15 cellular contexts compared by ENCODE assay signal in the genomic region with DNA sequence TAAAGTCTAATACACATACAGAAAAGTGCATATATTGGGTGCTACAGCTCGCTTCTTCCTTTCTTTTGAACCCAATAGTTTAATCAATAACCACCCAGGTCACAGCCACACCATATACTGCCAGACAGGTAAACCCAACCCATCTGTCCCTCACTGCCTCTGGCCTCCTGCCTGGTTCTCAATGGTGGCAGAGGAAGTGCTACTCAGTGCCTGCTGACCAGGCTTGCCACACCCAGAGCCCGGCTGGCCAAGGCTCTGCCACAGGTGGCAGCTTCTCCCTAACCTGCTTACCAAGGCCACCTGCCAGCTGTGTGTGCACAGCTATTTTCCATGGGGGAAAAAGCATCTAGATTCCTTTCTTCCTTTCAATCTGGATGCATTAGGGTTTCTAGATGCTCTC. TPM values are rescaled to one million over a fixed set of nuclear protein-coding genes. Genes with fewer than 3 reads are reported as not detected.
DNase-seq lines count a peak whose midpoint lies in the region; ATAC-seq, FAIRE-seq and TF ChIP-seq lines count a peak whose summit lies in the region.
"Had no signal": no experiment of that assay in that cellular context is flagged by ENCODE, and none has a peak within 500 bp of the region (broad histone marks: within the 10 kb centered on the region; RNA-seq: fewer than 3 reads in every experiment).

No MANE protein-coding gene starts in this region.

- H3K27ac ChIP-seq in colonic mucosa = peak overlapping the region; percentile 84
- H3K27ac ChIP-seq in small intestine (ENCODE audit: low read depth in 1 of 2, low read length in 1 of 2) = peak overlapping the region in 1 of 2 donors; percentile 62
- no peak overlapping the region for H3K27ac ChIP-seq in testis

- no peak overlapping the region for H3K27ac Mint-ChIP-seq in Calu3 (ENCODE audit: unreplicated experiment)
- H3K27ac Mint-ChIP-seq: HFFc6 had no signal

- CTCF ChIA-PET in Calu3 (lab: Charles Lee) = interaction anchor here (1.4 kb wide), 1 partner anchor 238 kb away, joined by 8 read pairs; no protein-coding TSS in a partner anchor

- H3K4me3 ChIP-seq in colonic mucosa (peak overlapping the region; percentile 12), lower leg skin (ENCODE audit: low read depth, poor library complexity, severe bottlenecking) (peak overlapping the region; percentile 1), small intestine (ENCODE audit: low read depth in 1 of 2, low read length in 2 of 2) (no peak overlapping the region), testis (peak overlapping the region in 1 of 2 donors; percentile 2)

- intact Hi-C loops in Calu3 (cut with micrococcal nuclease; ENCODE audit: unreplicated experiment) (no loop called here), colonic mucosa (cut with DNase I) (no loop called here), lower leg skin (cut with DNase I; ENCODE audit: low total_unique reads) (loop anchor here (10.0 kb wide), 1 partner anchor 150 kb away; no protein-coding TSS in a partner anchor), testis (cut with DNase I; ENCODE audit: low total_unique reads) (no loop called here)

- no peak for ATAC-seq in HG03175 (IDR thresholded peaks at IDR 0.05; ENCODE audit: unreplicated experiment)

- TF ChIP-seq POLR2A in lower leg skin (IDR thresholded peaks at IDR 0.05) (no peak), testis (IDR thresholded peaks at IDR 0.05) (no peak)

- H3K4me3 Mint-ChIP-seq in Calu3 (ENCODE audit: low read depth, unreplicated experiment) = no peak overlapping the region
- H3K4me3 Mint-ChIP-seq: HFFc6 had no signal

- 46 to 49% methylated on average over 2 of the region's 2 CpGs for WGBS in lower leg skin, 2 donors
- WGBS in small intestine, 3 donors = 9 to 40% (median 27%) methylated on average over 2 of the region's 2 CpGs
- 58 to 60% methylated on average over 2 of the region's 2 CpGs for WGBS in testis, 2 donors

- no peak for TF ChIP-seq CTCF in Calu3 (IDR thresholded peaks at IDR 0.05; ENCODE audit: unreplicated experiment)
- no peak for TF ChIP-seq CTCF in colonic mucosa (IDR thresholded peaks at IDR 0.05)
- no peak for TF ChIP-seq CTCF in lower leg skin (IDR thresholded peaks at IDR 0.05)
- TF ChIP-seq CTCF in testis (IDR thresholded peaks at IDR 0.05) = no peak

- no peak for FAIRE-seq in small intestine (lab: Jason Lieb, UNC)
- FAIRE-seq: G401.6, HTR-8/SVneo had no signal

- H3K36me3 ChIP-seq in colonic mucosa = no peaks in the 10 kb centered on the region
- no peaks in the 10 kb centered on the region for H3K36me3 ChIP-seq in small intestine (ENCODE audit: control insufficient read depth in 2 of 2, insufficient read depth in 2 of 2, low read length in 2 of 2)
- H3K36me3 ChIP-seq in testis (ENCODE audit: low read depth, missing control alignments) = no peaks in the 10 kb centered on the region

- peak; percentile 52 for DNase-seq in Calu3
- peak; percentile 84 for DNase-seq in colonic mucosa
- peak in 1 of 2 donors; percentile 41 for DNase-seq in lower leg skin (ENCODE audit: low spot score in 2 of 2)
- DNase-seq in small intestine = peak; percentile 88
- DNase-seq in testis = no peak
- DNase-seq in NK-92 treated with Interleukin-12 subunit alpha and Interleukin-12 subunit beta, amount 100 ng/mL, for 24 hours (lab: John Stamatoyannopoulos, UW) = no peak
- no peak for DNase-seq in GM19238 (ENCODE audit: insufficient read length, low spot score)
- DNase-seq: activated CD4-positive, alpha-beta T cell treated with anti-CD3 and anti-CD28 coated beads, Interleukin-2, amount 50 U/mL, for 1 hour; activated effector memory CD4-positive, alpha-beta T cell treated with Interleukin-2 at 50 U/mL for 16 hours; HFFc6; stimulated activated CD4-positive, alpha-beta T cell treated with anti-CD3 and anti-CD28 coated beads, Interleukin-15, amount 100 ng/mL, for 24 hours; T-helper 9 cell had no signal

- no peaks in the 10 kb centered on the region for H3K9me3 ChIP-seq in colonic mucosa
- no peaks in the 10 kb centered on the region for H3K9me3 ChIP-seq in small intestine (ENCODE audit: control insufficient read depth, low read depth)
- no peaks in the 10 kb centered on the region for H3K9me3 ChIP-seq in testis

- H3K4me1 Mint-ChIP-seq in Calu3 (ENCODE audit: low read depth, unreplicated experiment) = peaks cover 18% of the 10 kb centered on the region

- no peaks in the 10 kb centered on the region for H3K9me3 Mint-ChIP-seq in Calu3 (ENCODE audit: low read depth, unreplicated experiment)
- H3K9me3 Mint-ChIP-seq: HFFc6 had no signal

- H3K36me3 Mint-ChIP-seq in Calu3 (ENCODE audit: insufficient read depth, unreplicated experiment) = no peaks in the 10 kb centered on the region

- H3K27me3 ChIP-seq in colonic mucosa (peaks cover 3% of the 10 kb centered on the region), small intestine (ENCODE audit: control insufficient read depth in 2 of 2, insufficient read depth in 2 of 2, low read length in 2 of 2) (peaks cover 0 to 4% of the 10 kb centered on the region in 2 donors), testis (no peaks in the 10 kb centered on the region)

- peaks cover 11% of the 10 kb centered on the region for H3K4me1 ChIP-seq in colonic mucosa
- H3K4me1 ChIP-seq in small intestine (ENCODE audit: control insufficient read depth in 2 of 2, insufficient read depth in 1 of 2, low read depth in 1 of 2, low read length in 1 of 2) = peaks cover 0 to 2% of the 10 kb centered on the region in 2 donors
- H3K4me1 ChIP-seq in testis = peaks cover 13% of the 10 kb centered on the region

- H3K9ac ChIP-seq in colonic mucosa (ENCODE audit: low read depth in 2 of 2, low read length in 2 of 2) = peak overlapping the region in 1 of 2 donors; percentile 68

- BruUV-seq in Calu3 (replicated peaks; lab: Mats Ljungman, UMichigan) = no TSS peak

- H3K27me3 Mint-ChIP-seq in Calu3 (ENCODE audit: unreplicated experiment) = peaks cover 72% of the 10 kb centered on the region

RNA-seq across cellular contexts. Expression of gene PMP22, which starts 0.6 kb away (rescaled TPM):
- total RNA-seq in Calu3 (2022) (0.83 and 1.7 TPM in 2 replicates), colonic mucosa (10 to 100 TPM; 12.5 to 40.4 TPM), lower leg skin (100 to 1,000 TPM in 1 of 4 donors, 10 to 100 TPM in 3; 34.9 to 120 (median 64.5) TPM), testis (10 to 100 TPM; 31.1 to 49.2 TPM)
- polyA plus RNA-seq in small intestine (10 to 100 TPM; 68.9 to 89.4 (median 88.8) TPM), testis (ENCODE audit: insufficient read depth, low read depth, low replicate concordance) (70.0 TPM)

Comparison
In these comparisons a context has a peak if more than half of its experiments do, and no peak if none do; other contexts are left out.
1. DNase-seq: peak in Calu3 (single experiment), colonic mucosa (single experiment) and small intestine (single experiment); none in testis (single experiment), NK-92 treated with Interleukin-12 subunit alpha and Interleukin-12 subunit beta, amount 100 ng/mL, for 24 hours (single experiment) and GM19238 (single experiment).
2. H3K4me3 ChIP-seq: peak in colonic mucosa (single experiment) and lower leg skin (single experiment); none in small intestine (0 of 2).